ENCODE assay signal across 10 cellular contexts in the genomic region with DNA sequence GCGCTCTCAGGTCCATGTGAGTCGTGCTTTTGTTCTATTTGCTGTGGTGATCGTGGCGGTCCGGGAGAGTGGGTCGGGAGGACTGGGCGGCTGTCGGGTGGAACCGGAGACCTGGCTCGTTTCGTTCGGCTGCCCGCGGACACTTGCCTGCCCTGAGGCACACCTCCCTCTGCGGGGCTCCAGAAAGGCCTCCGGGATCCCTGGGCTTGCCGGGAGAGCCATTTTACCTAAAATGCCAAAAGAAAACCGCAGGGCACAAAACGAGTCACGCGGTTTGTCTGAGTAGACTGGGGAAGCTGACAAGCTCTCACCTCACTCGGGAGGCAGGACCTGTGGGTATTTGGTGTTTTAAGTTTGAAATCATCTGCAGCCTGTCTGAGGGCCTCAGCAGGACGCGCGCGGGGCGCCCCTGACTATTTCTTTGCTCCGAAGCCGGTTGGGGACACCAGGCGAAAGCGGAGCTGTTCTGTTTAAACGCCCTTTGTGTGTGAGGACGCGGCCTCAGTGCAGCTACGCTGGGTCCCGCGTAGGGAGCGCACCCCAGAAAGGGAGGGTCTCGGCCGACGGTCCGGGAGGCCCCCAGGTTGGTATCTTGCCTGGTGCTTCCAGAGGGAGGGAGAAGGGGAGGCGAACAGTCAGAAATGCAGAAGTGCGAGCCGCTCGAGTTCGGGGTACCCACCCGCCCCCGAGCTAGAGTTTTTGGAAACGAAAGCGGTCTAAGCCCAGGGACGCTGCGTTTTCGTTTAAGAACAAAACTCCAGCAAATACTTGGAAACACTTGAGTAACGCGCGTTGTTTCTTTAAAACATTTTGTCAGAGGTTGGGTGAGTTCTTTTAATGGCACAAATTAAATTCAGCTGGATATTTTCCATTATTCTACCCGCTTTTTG. TPM values are rescaled to one million over a fixed set of nuclear protein-coding genes. Genes with fewer than 3 reads are reported as not detected.
DNase-seq lines count a peak whose midpoint lies in the region; ATAC-seq and TF ChIP-seq lines count a peak whose summit lies in the region.
"Had no signal": no experiment of that assay in that cellular context is flagged by ENCODE, and none has a peak within 500 bp of the region (broad histone marks: within the 10 kb centered on the region; RNA-seq: fewer than 3 reads in every experiment).

No MANE protein-coding gene starts in this region.

- no peaks in the 10 kb centered on the region for H4K20me1 ChIP-seq in DOHH2 (ENCODE audit: control insufficient read depth, insufficient read depth, low read depth, low read length)
- peaks cover 62% of the 10 kb centered on the region for H4K20me1 ChIP-seq in neural progenitor cell (ENCODE audit: low read depth)

- H3K27me3 ChIP-seq in DOHH2 (ENCODE audit: control insufficient read depth, low read length), result peaks cover 44% of the 10 kb centered on the region
- peaks cover 100% of the 10 kb centered on the region for H3K27me3 ChIP-seq in neural progenitor cell

- no peaks in the 10 kb centered on the region for H3K79me2 ChIP-seq in DOHH2 (ENCODE audit: control insufficient read depth, low read length)
- H3K79me2 ChIP-seq in neural progenitor cell (ENCODE audit: low read depth), result no peaks in the 10 kb centered on the region

- TF ChIP-seq CTCF in DOHH2 (IDR thresholded peaks at IDR 0.05; ENCODE audit: low read depth, low read length, poor library complexity, severe bottlenecking), result no peak
- TF ChIP-seq CTCF in neural progenitor cell (IDR thresholded peaks at IDR 0.05), result no peak

- H3K9ac ChIP-seq in neural progenitor cell, result no peak overlapping the region

- no peak overlapping the region for H3K27ac ChIP-seq in DOHH2 (ENCODE audit: low read depth, low read length)
- no peak overlapping the region for H3K27ac ChIP-seq in neural progenitor cell

- H3K4me3 Mint-ChIP-seq in neural progenitor cell, result peak overlapping the region; percentile 84

- ATAC-seq in GM21423 (IDR thresholded peaks at IDR 0.05; ENCODE audit: unreplicated experiment), result no peak
- no peak for ATAC-seq in HG02981 (IDR thresholded peaks at IDR 0.05; ENCODE audit: unreplicated experiment)

- H3K9me3 ChIP-seq in DOHH2 (ENCODE audit: control insufficient read depth, insufficient read depth, low read length), result no peaks in the 10 kb centered on the region; the same call in 1 of the 2 replicates
- no peaks in the 10 kb centered on the region for H3K9me3 ChIP-seq in neural progenitor cell (ENCODE audit: low read depth)

- H3K4me2 ChIP-seq in DOHH2 (ENCODE audit: low read length) (peak overlapping the region; percentile 8), neural progenitor cell (peak overlapping the region; percentile 81)

- peak overlapping the region; percentile 82 for H3K27ac Mint-ChIP-seq in neural progenitor cell

- DNase-seq in NCI-H1105 (lab: John Stamatoyannopoulos, UW) (peak; percentile 27), ecto neural progenitor cell (ENCODE audit: low spot score) (peak; percentile 70), neural progenitor cell (ENCODE audit: low spot score) (peak; percentile 74), superior temporal gyrus (ENCODE audit: extremely low spot score) (no peak), SHP77 (lab: John Stamatoyannopoulos, UW) (no peak)
- DNase-seq: SW 1271 had no signal

- peaks cover 88% of the 10 kb centered on the region for H3K27me3 Mint-ChIP-seq in neural progenitor cell (ENCODE audit: insufficient read depth, low read depth)

- no peaks in the 10 kb centered on the region for H3K9me3 Mint-ChIP-seq in neural progenitor cell

- no peaks in the 10 kb centered on the region for H3K4me1 ChIP-seq in DOHH2 (ENCODE audit: control insufficient read depth, low read length)
- H3K4me1 ChIP-seq in neural progenitor cell, result peaks cover 51% of the 10 kb centered on the region

- H2AFZ ChIP-seq in neural progenitor cell (replicated peaks), result peak overlapping the region; percentile 77

- no peaks in the 10 kb centered on the region for H3K9me2 ChIP-seq in DOHH2 (replicated peaks; ENCODE audit: control insufficient read depth, low read length)

- peaks cover 59% of the 10 kb centered on the region for H3K4me1 Mint-ChIP-seq in neural progenitor cell

- H3K36me3 Mint-ChIP-seq in neural progenitor cell, result no peaks in the 10 kb centered on the region

- H3K36me3 ChIP-seq in DOHH2 (ENCODE audit: control insufficient read depth, low read length), result no peaks in the 10 kb centered on the region
- no peaks in the 10 kb centered on the region for H3K36me3 ChIP-seq in neural progenitor cell

- H3F3A ChIP-seq in DOHH2 (ENCODE audit: control insufficient read depth, insufficient read depth) (no peaks in the 10 kb centered on the region), neural progenitor cell (ENCODE audit: low read depth) (peaks cover 39% of the 10 kb centered on the region)

- H3K4me3 ChIP-seq in DOHH2 (ENCODE audit: low read length) (peak overlapping the region; percentile 3; the same call in 1 of the 2 replicates), neural progenitor cell (peak overlapping the region; percentile 54)

RNA-seq across cellular contexts. Expression of gene LHX8, which starts 1.0 kb away (rescaled TPM):
- total RNA-seq in neural progenitor cell (ENCODE audit: low replicate concordance), result 0.06 TPM in 1 of 2 replicates, not detected in the other
- total RNA-seq: subcutaneous adipose tissue had no signal

Comparison
In these comparisons a context has a peak if more than half of its experiments do, and no peak if none do; other contexts are left out.
1. DNase-seq: peak in NCI-H1105 (single experiment), ecto neural progenitor cell (single experiment) and neural progenitor cell (single experiment); none in superior temporal gyrus (single experiment) and SHP77 (0 of 2).